In genomic region chr20:38833857-38834164, GRCh38 we compare ENCODE assay signal across 16 cellular contexts. TPM values are rescaled to one million over a fixed set of nuclear protein-coding genes. Genes with fewer than 3 reads are reported as not detected.
A peak's percentile ranks its signal among the peaks of the same experiment; 100 is the strongest.
DNase-seq lines count a peak whose midpoint lies in the region; ATAC-seq, FAIRE-seq and TF ChIP-seq lines count a peak whose summit lies in the region.
"Had no signal": no experiment of that assay in that cellular context is flagged by ENCODE, and none has a peak within 500 bp of the region (broad histone marks: within the 10 kb centered on the region; RNA-seq: fewer than 3 reads in every experiment).

No MANE protein-coding gene starts in this region.

- H3K9me3 ChIP-seq in kidney (ENCODE audit: control insufficient read depth in 1 of 2, low read length in 2 of 2) (no peaks in the 10 kb centered on the region), esophagus muscularis mucosa (no peaks in the 10 kb centered on the region)
- H3K9me3 ChIP-seq: A549, tibial nerve had no signal

- H3K4me1 ChIP-seq in kidney (ENCODE audit: control insufficient read depth in 1 of 2, insufficient read depth in 1 of 2, low read depth in 1 of 2, low read length in 2 of 2) (peaks cover 3 to 18% of the 10 kb centered on the region in 2 donors), esophagus muscularis mucosa (peaks cover 0 to 13% (median 6%) of the 10 kb centered on the region in 4 donors)
- H3K4me1 ChIP-seq: A549 had no signal

- no peaks in the 10 kb centered on the region for H3K9me3 Mint-ChIP-seq in activated T-helper 1 cell treated with anti-CD3 and anti-CD28 coated beads, Interleukin-12 subunit alpha, Interleukin-12 subunit beta, Interleukin-2, Interleukin-4 antibody, amounts not matched to agents 30 ng/mL and 10 ng/mL and 1 ng/mL, durations not matched to agents 14 hours and 24 hours and 36 hours
- no peaks in the 10 kb centered on the region for H3K9me3 Mint-ChIP-seq in natural killer cell treated with Interleukin-12 subunit alpha and Interleukin-12 subunit beta and Interleukin-15 and Interleukin-18, amount 100 ng/mL, for 72 hours

- H3K27me3 Mint-ChIP-seq in activated T-helper 1 cell treated with anti-CD3 and anti-CD28 coated beads, Interleukin-12 subunit alpha, Interleukin-12 subunit beta, Interleukin-2, Interleukin-4 antibody, amounts not matched to agents 30 ng/mL and 10 ng/mL and 1 ng/mL, durations not matched to agents 14 hours and 24 hours and 36 hours (ENCODE audit: insufficient read depth), result no peaks in the 10 kb centered on the region
- H3K27me3 Mint-ChIP-seq in natural killer cell treated with Interleukin-12 subunit alpha and Interleukin-12 subunit beta and Interleukin-15 and Interleukin-18, amount 100 ng/mL, for 72 hours, result no peaks in the 10 kb centered on the region

- peaks cover 0 to 2% of the 10 kb centered on the region in 2 donors for H3K36me3 ChIP-seq in kidney (ENCODE audit: control insufficient read depth in 1 of 2, insufficient read depth in 2 of 2, low read length in 2 of 2)
- H3K36me3 ChIP-seq in esophagus muscularis mucosa, result peaks cover 0 to 4% (median 0%) of the 10 kb centered on the region in 4 donors
- H3K36me3 ChIP-seq: tibial nerve had no signal

- intact Hi-C loops in activated T-helper 1 cell treated with anti-CD3 and anti-CD28 coated beads, Interleukin-12 subunit alpha, Interleukin-12 subunit beta, Interleukin-2, Interleukin-4 antibody, amounts not matched to agents 30 ng/mL and 10 ng/mL and 1 ng/mL, durations not matched to agents 14 hours and 24 hours and 36 hours (cut with micrococcal nuclease), result loop anchor here (1.0 to 2.0 kb wide), 3 partner anchors 8 to 59 kb away; no protein-coding TSS in a partner anchor
- intact Hi-C loops in kidney (cut with DNase I) (no loop called here), esophagus muscularis mucosa (cut with DNase I) (no loop called here)

- H3K27ac Mint-ChIP-seq in activated T-helper 1 cell treated with anti-CD3 and anti-CD28 coated beads, Interleukin-12 subunit alpha, Interleukin-12 subunit beta, Interleukin-2, Interleukin-4 antibody, amounts not matched to agents 30 ng/mL and 10 ng/mL and 1 ng/mL, durations not matched to agents 14 hours and 24 hours and 36 hours, result peak overlapping the region; percentile 87
- H3K27ac Mint-ChIP-seq in natural killer cell treated with Interleukin-12 subunit alpha and Interleukin-12 subunit beta and Interleukin-15 and Interleukin-18, amount 100 ng/mL, for 72 hours, result peak overlapping the region; percentile 9 to 62

- H3K4me3 ChIP-seq in Jurkat, Clone E6-1 (ENCODE audit: low read length), result peak overlapping the region; percentile 6; the same call in 1 of the 2 replicates
- H3K4me3 ChIP-seq in kidney (ENCODE audit: low read length in 2 of 2) (no peak overlapping the region), esophagus muscularis mucosa (no peak overlapping the region)
- H3K4me3 ChIP-seq: A549, GM23248, tibial nerve had no signal

- H3K27me3 ChIP-seq in esophagus muscularis mucosa, result peaks cover 0 to 21% (median 0%) of the 10 kb centered on the region in 4 donors
- H3K27me3 ChIP-seq: tibial nerve had no signal

- no peak for TF ChIP-seq POLR2A in esophagus muscularis mucosa (IDR thresholded peaks at IDR 0.05; ENCODE audit: low read depth)

- no peak for TF ChIP-seq EP300 in esophagus muscularis mucosa (IDR thresholded peaks at IDR 0.05)

- peak in 1 of 2 donors; percentile 35 for ATAC-seq in natural killer cell treated with Interleukin-12 subunit alpha and Interleukin-12 subunit beta and Interleukin-15 and Interleukin-18, amount 100 ng/mL, for 72 hours
- ATAC-seq: A549 had no signal

- WGBS in esophagus muscularis mucosa, result 73% methylated on average over 4 of the region's 4 CpGs

- peak overlapping the region; percentile 47 for H3K4me3 Mint-ChIP-seq in activated T-helper 1 cell treated with anti-CD3 and anti-CD28 coated beads, Interleukin-12 subunit alpha, Interleukin-12 subunit beta, Interleukin-2, Interleukin-4 antibody, amounts not matched to agents 30 ng/mL and 10 ng/mL and 1 ng/mL, durations not matched to agents 14 hours and 24 hours and 36 hours
- H3K4me3 Mint-ChIP-seq in natural killer cell treated with Interleukin-12 subunit alpha and Interleukin-12 subunit beta and Interleukin-15 and Interleukin-18, amount 100 ng/mL, for 72 hours, result no peak overlapping the region

- peaks cover 54% of the 10 kb centered on the region for H3K4me1 Mint-ChIP-seq in activated T-helper 1 cell treated with anti-CD3 and anti-CD28 coated beads, Interleukin-12 subunit alpha, Interleukin-12 subunit beta, Interleukin-2, Interleukin-4 antibody, amounts not matched to agents 30 ng/mL and 10 ng/mL and 1 ng/mL, durations not matched to agents 14 hours and 24 hours and 36 hours (ENCODE audit: low read depth)
- H3K4me1 Mint-ChIP-seq in natural killer cell treated with Interleukin-12 subunit alpha and Interleukin-12 subunit beta and Interleukin-15 and Interleukin-18, amount 100 ng/mL, for 72 hours (ENCODE audit: low read depth in 2 of 2), result peaks cover 44 to 48% of the 10 kb centered on the region in 2 donors

- H3K27ac ChIP-seq in kidney (ENCODE audit: low read depth in 2 of 2, low read length in 2 of 2) (no peak overlapping the region), esophagus muscularis mucosa (replicated peaks in 1 of 4) (no peak overlapping the region)
- H3K27ac ChIP-seq: A549, GM23248 had no signal

- no peak overlapping the region for H3K9ac ChIP-seq in kidney (ENCODE audit: low read length in 2 of 2)
- H3K9ac ChIP-seq: GM23248 had no signal

- DNase-seq in activated CD4-positive, alpha-beta T cell treated with anti-CD3 and anti-CD28 coated beads for 48 hours, result peak; percentile 51
- no peak for DNase-seq in activated CD4-positive, alpha-beta T cell treated with anti-CD3 and anti-CD28 coated beads for 1 hour
- peak; percentile 78 for DNase-seq in Jurkat, Clone E6-1 (ENCODE audit: low read depth, low spot score)
- no peak for DNase-seq in activated T-helper 1 cell treated with anti-CD3 and anti-CD28 coated beads, Interleukin-12 subunit alpha, Interleukin-12 subunit beta, Interleukin-2, Interleukin-4 antibody, amounts not matched to agents 30 ng/mL and 10 ng/mL and 1 ng/mL, durations not matched to agents 14 hours and 24 hours and 36 hours (ENCODE audit: low spot score)
- DNase-seq in natural killer cell treated with Interleukin-12 subunit alpha and Interleukin-12 subunit beta and Interleukin-15 and Interleukin-18, amount 100 ng/mL, for 72 hours (ENCODE audit: low spot score), result no peak
- no peak for DNase-seq in SIG-M5 (lab: John Stamatoyannopoulos, UW)
- DNase-seq in kidney, result no peak
- DNase-seq in esophagus muscularis mucosa (ENCODE audit: extremely low spot score), result no peak
- DNase-seq: GM23248, OCI-M1, SW 1271 had no signal

- no peak for FAIRE-seq in kidney (lab: Jason Lieb, UNC)
- FAIRE-seq: A549, astrocyte, D721Med had no signal

- TF ChIP-seq CTCF in kidney (IDR thresholded peaks at IDR 0.05; ENCODE audit: borderline replicate concordance, extremely low read depth, insufficient read depth) (no peak), esophagus muscularis mucosa (IDR thresholded peaks at IDR 0.05) (no peak)

- peaks cover 55% of the 10 kb centered on the region for H3K36me3 Mint-ChIP-seq in activated T-helper 1 cell treated with anti-CD3 and anti-CD28 coated beads, Interleukin-12 subunit alpha, Interleukin-12 subunit beta, Interleukin-2, Interleukin-4 antibody, amounts not matched to agents 30 ng/mL and 10 ng/mL and 1 ng/mL, durations not matched to agents 14 hours and 24 hours and 36 hours (ENCODE audit: low read depth)
- H3K36me3 Mint-ChIP-seq in natural killer cell treated with Interleukin-12 subunit alpha and Interleukin-12 subunit beta and Interleukin-15 and Interleukin-18, amount 100 ng/mL, for 72 hours, result peaks cover 21% of the 10 kb centered on the region

RNA-seq across cellular contexts. Expression of gene PPP1R16B, which starts 28.3 kb away (rescaled TPM):
- polyA plus RNA-seq in Jurkat, Clone E6-1 (2012; ENCODE audit: insufficient read depth, insufficient read length), result 20.2 TPM
- 139 and 143 TPM in 2 replicates for total RNA-seq in activated T-helper 1 cell treated with anti-CD3 and anti-CD28 coated beads, Interleukin-12 subunit alpha, Interleukin-12 subunit beta, Interleukin-2, Interleukin-4 antibody, amounts not matched to agents 30 ng/mL and 10 ng/mL and 1 ng/mL, durations not matched to agents 14 hours and 24 hours and 36 hours
- 100 to 1,000 TPM in 1 of 2 donors, 10 to 100 TPM in 1; 74.6 to 119 TPM for total RNA-seq in natural killer cell treated with Interleukin-12 subunit alpha and Interleukin-12 subunit beta and Interleukin-15 and Interleukin-18, amount 100 ng/mL, for 72 hours
- 29.4 TPM for total RNA-seq in kidney
- polyA plus RNA-seq in kidney (ENCODE audit: insufficient read depth, low read depth, low replicate concordance), result 11.5 TPM
- 10 to 100 TPM in 1 of 4 donors, 1 to 10 TPM in 3; 3.7 to 12.1 (median 6.8) TPM for total RNA-seq in esophagus muscularis mucosa
- total RNA-seq: GM23248, MCF 10A had no signal
- polyA plus RNA-seq: GM23248 had no signal

Comparison
In these comparisons a context has a peak if more than half of its experiments do, and no peak if none do; other contexts are left out.
1. DNase-seq: peak in activated CD4-positive, alpha-beta T cell treated with anti-CD3 and anti-CD28 coated beads for 48 hours (single experiment) and Jurkat, Clone E6-1 (single experiment); none in activated CD4-positive, alpha-beta T cell treated with anti-CD3 and anti-CD28 coated beads for 1 hour (single experiment), activated T-helper 1 cell treated with anti-CD3 and anti-CD28 coated beads, Interleukin-12 subunit alpha, Interleukin-12 subunit beta, Interleukin-2, Interleukin-4 antibody, amounts not matched to agents 30 ng/mL and 10 ng/mL and 1 ng/mL, durations not matched to agents 14 hours and 24 hours and 36 hours (single experiment), natural killer cell treated with Interleukin-12 subunit alpha and Interleukin-12 subunit beta and Interleukin-15 and Interleukin-18, amount 100 ng/mL, for 72 hours (single experiment), SIG-M5 (single experiment), kidney (single experiment) and esophagus muscularis mucosa (single experiment).